In genomic region chr17:80664217-80664780, GRCh38 we compare ENCODE assay signal across 12 cellular contexts.
DNase-seq lines count a peak whose midpoint lies in the region; ATAC-seq and TF ChIP-seq lines count a peak whose summit lies in the region.
"Had no signal": no experiment of that assay in that cellular context is flagged by ENCODE, and none has a peak within 500 bp of the region (broad histone marks: within the 10 kb centered on the region; RNA-seq: fewer than 3 reads in every experiment).

No MANE protein-coding gene starts in this region.

- H3K36me3 Mint-ChIP-seq in activated naive CD4-positive, alpha-beta T cell treated with anti-CD3 and anti-CD28 coated beads, Interleukin-2, amount 50 U/mL, for 24 hours = peaks cover 8% of the 10 kb centered on the region
- peaks cover 19% of the 10 kb centered on the region for H3K36me3 Mint-ChIP-seq in activated T-helper 1 cell treated with anti-CD3 and anti-CD28 coated beads, Interleukin-12 subunit alpha, Interleukin-12 subunit beta, Interleukin-2, Interleukin-4 antibody, amounts not matched to agents 30 ng/mL and 10 ng/mL and 1 ng/mL, durations not matched to agents 14 hours and 24 hours and 36 hours (ENCODE audit: low read depth)

- H3K4me1 ChIP-seq in uterus = no peaks in the 10 kb centered on the region
- H3K4me1 ChIP-seq: prostate gland had no signal

- no peaks in the 10 kb centered on the region for H3K9me3 Mint-ChIP-seq in activated naive CD4-positive, alpha-beta T cell treated with anti-CD3 and anti-CD28 coated beads, Interleukin-2, amount 50 U/mL, for 24 hours
- H3K9me3 Mint-ChIP-seq in activated T-helper 1 cell treated with anti-CD3 and anti-CD28 coated beads, Interleukin-12 subunit alpha, Interleukin-12 subunit beta, Interleukin-2, Interleukin-4 antibody, amounts not matched to agents 30 ng/mL and 10 ng/mL and 1 ng/mL, durations not matched to agents 14 hours and 24 hours and 36 hours = no peaks in the 10 kb centered on the region

- no peaks in the 10 kb centered on the region for H3K36me3 ChIP-seq in uterus
- H3K36me3 ChIP-seq: prostate gland, upper lobe of left lung had no signal

- no peaks in the 10 kb centered on the region for H3K27me3 Mint-ChIP-seq in activated naive CD4-positive, alpha-beta T cell treated with anti-CD3 and anti-CD28 coated beads, Interleukin-2, amount 50 U/mL, for 24 hours
- H3K27me3 Mint-ChIP-seq in activated T-helper 1 cell treated with anti-CD3 and anti-CD28 coated beads, Interleukin-12 subunit alpha, Interleukin-12 subunit beta, Interleukin-2, Interleukin-4 antibody, amounts not matched to agents 30 ng/mL and 10 ng/mL and 1 ng/mL, durations not matched to agents 14 hours and 24 hours and 36 hours (ENCODE audit: insufficient read depth) = no peaks in the 10 kb centered on the region

- peak overlapping the region; percentile 53 to 62 for H3K27ac ChIP-seq in uterus
- H3K27ac ChIP-seq: prostate gland had no signal

- no peak for TF ChIP-seq POLR2A in uterus (IDR thresholded peaks at IDR 0.05)

- H3K4me3 Mint-ChIP-seq in activated naive CD4-positive, alpha-beta T cell treated with anti-CD3 and anti-CD28 coated beads, Interleukin-2, amount 50 U/mL, for 24 hours = peak overlapping the region; percentile 62
- H3K4me3 Mint-ChIP-seq in activated T-helper 1 cell treated with anti-CD3 and anti-CD28 coated beads, Interleukin-12 subunit alpha, Interleukin-12 subunit beta, Interleukin-2, Interleukin-4 antibody, amounts not matched to agents 30 ng/mL and 10 ng/mL and 1 ng/mL, durations not matched to agents 14 hours and 24 hours and 36 hours = peak overlapping the region; percentile 76

- ATAC-seq in HG03097 (IDR thresholded peaks at IDR 0.05; ENCODE audit: low FRiP score, unreplicated experiment) = no peak

- no peaks in the 10 kb centered on the region for H3K9me3 ChIP-seq in uterus
- H3K9me3 ChIP-seq: prostate gland, upper lobe of left lung had no signal

- H3K27ac Mint-ChIP-seq in activated naive CD4-positive, alpha-beta T cell treated with anti-CD3 and anti-CD28 coated beads, Interleukin-2, amount 50 U/mL, for 24 hours = peak overlapping the region; percentile 91
- H3K27ac Mint-ChIP-seq in activated T-helper 1 cell treated with anti-CD3 and anti-CD28 coated beads, Interleukin-12 subunit alpha, Interleukin-12 subunit beta, Interleukin-2, Interleukin-4 antibody, amounts not matched to agents 30 ng/mL and 10 ng/mL and 1 ng/mL, durations not matched to agents 14 hours and 24 hours and 36 hours = peak overlapping the region; percentile 82

- H3K4me1 Mint-ChIP-seq in activated naive CD4-positive, alpha-beta T cell treated with anti-CD3 and anti-CD28 coated beads, Interleukin-2, amount 50 U/mL, for 24 hours = peaks cover 82% of the 10 kb centered on the region
- H3K4me1 Mint-ChIP-seq in activated T-helper 1 cell treated with anti-CD3 and anti-CD28 coated beads, Interleukin-12 subunit alpha, Interleukin-12 subunit beta, Interleukin-2, Interleukin-4 antibody, amounts not matched to agents 30 ng/mL and 10 ng/mL and 1 ng/mL, durations not matched to agents 14 hours and 24 hours and 36 hours (ENCODE audit: low read depth) = peaks cover 84% of the 10 kb centered on the region

- no peaks in the 10 kb centered on the region for H3K27me3 ChIP-seq in uterus
- H3K27me3 ChIP-seq: upper lobe of left lung had no signal

- H3K4me3 ChIP-seq in uterus = no peak overlapping the region
- H3K4me3 ChIP-seq: prostate gland had no signal

- DNase-seq in activated naive CD4-positive, alpha-beta T cell treated with anti-CD3 and anti-CD28 coated beads, Interleukin-2, amount 50 U/mL, for 16 hours = no peak
- DNase-seq in activated T-helper 1 cell treated with anti-CD3 and anti-CD28 coated beads, Interleukin-12 subunit alpha, Interleukin-12 subunit beta, Interleukin-2, Interleukin-4 antibody, amounts not matched to agents 30 ng/mL and 10 ng/mL and 1 ng/mL, durations not matched to agents 14 hours and 24 hours and 36 hours (ENCODE audit: low spot score) = no peak
- peak; percentile 21 for DNase-seq in medulla oblongata (ENCODE audit: extremely low spot score)
- DNase-seq in uterus = no peak
- DNase-seq in cerebellum (ENCODE audit: low spot score) = no peak
- no peak for DNase-seq in cortex of kidney (lab: John Stamatoyannopoulos, UW)
- DNase-seq: NCI-H1694, RPMI8226 had no signal

- intact Hi-C loops in activated T-helper 1 cell treated with anti-CD3 and anti-CD28 coated beads, Interleukin-12 subunit alpha, Interleukin-12 subunit beta, Interleukin-2, Interleukin-4 antibody, amounts not matched to agents 30 ng/mL and 10 ng/mL and 1 ng/mL, durations not matched to agents 14 hours and 24 hours and 36 hours (cut with micrococcal nuclease) = loop anchor here (1.0 to 2.0 kb wide), 4 partner anchors 15 to 227 kb away; no protein-coding TSS in a partner anchor
- intact Hi-C loops in uterus (cut with DNase I; ENCODE audit: low total_unique reads) = no loop called here

- no peak for TF ChIP-seq CTCF in uterus (IDR thresholded peaks at IDR 0.05)
